8 cellular contexts compared by ENCODE assay signal in genomic region chr16:80258407-80258806, GRCh38.
"Had no signal": no experiment of that assay in that cellular context is flagged by ENCODE, and none has a peak within 500 bp of the region (broad histone marks: within the 10 kb centered on the region; RNA-seq: fewer than 3 reads in every experiment).

No MANE protein-coding gene starts in this region.

- FAIRE-seq: G401.6, GM12878, GM12891, GM12892, GM18507, GM19239 had no signal

- DNase-seq: GDM1, GF-D8 had no signal

- ATAC-seq: GM12878 had no signal

- H3K4me3 ChIP-seq: GM12878 had no signal
